In genomic region chr7:6387734-6388294, GRCh38 we compare ENCODE assay signal across 17 cellular contexts. TPM values are rescaled to one million over a fixed set of nuclear protein-coding genes. Genes with fewer than 3 reads are reported as not detected.
A peak's percentile ranks its signal among the peaks of the same experiment; 100 is the strongest.
DNase-seq lines count a peak whose midpoint lies in the region; ATAC-seq and TF ChIP-seq lines count a peak whose summit lies in the region.
"Had no signal": no experiment of that assay in that cellular context is flagged by ENCODE, and none has a peak within 500 bp of the region (broad histone marks: within the 10 kb centered on the region; RNA-seq: fewer than 3 reads in every experiment).

No MANE protein-coding gene starts in this region.

- intact Hi-C loops in Panc1 (cut with micrococcal nuclease; ENCODE audit: unreplicated experiment) (no loop called here), MCF 10A (cut with micrococcal nuclease) (no loop called here), testis (cut with DNase I; ENCODE audit: low total_unique reads) (no loop called here)

- H3K4me3 ChIP-seq in Panc1 (ENCODE audit: low read depth in 2 of 2, low read length in 2 of 2) (no peak overlapping the region), right atrium auricular region (no peak overlapping the region), smooth muscle cell (no peak overlapping the region), testis (no peak overlapping the region)
- H3K4me3 ChIP-seq: ascending aorta, colonic mucosa, SJSA1 had no signal

- H3K4me1 ChIP-seq in Panc1 (ENCODE audit: control insufficient read depth, insufficient read depth, low read length) = peaks cover 45% of the 10 kb centered on the region
- peaks cover 0 to 61% of the 10 kb centered on the region in 2 donors for H3K4me1 ChIP-seq in right atrium auricular region
- peaks cover 12% of the 10 kb centered on the region for H3K4me1 ChIP-seq in smooth muscle cell (ENCODE audit: low read depth)
- peaks cover 32% of the 10 kb centered on the region for H3K4me1 ChIP-seq in testis
- H3K4me1 ChIP-seq: BE2C had no signal

- H3K27ac ChIP-seq in Panc1 (ENCODE audit: low read length) (no peak overlapping the region), right atrium auricular region (peak overlapping the region; percentile 37 to 46), smooth muscle cell (ENCODE audit: low read depth) (peak overlapping the region; percentile 90), testis (no peak overlapping the region)
- H3K27ac ChIP-seq: colonic mucosa, SJSA1 had no signal

- POLR2A ChIA-PET in Panc1 (lab: Charles Lee) (no interaction called here), MCF 10A (lab: Yijun Ruan, JAX) (interaction anchor here (1.0 kb wide), 1 partner anchor 8 kb away, joined by 3 read pairs; no protein-coding TSS in a partner anchor)

- no peak overlapping the region for H3K4me2 ChIP-seq in smooth muscle cell

- peaks cover 33% of the 10 kb centered on the region for H3K4me1 Mint-ChIP-seq in MCF 10A (ENCODE audit: insufficient read depth, unreplicated experiment)

- H3F3A ChIP-seq in smooth muscle cell (ENCODE audit: low read depth) = peaks cover 23% of the 10 kb centered on the region

- peaks cover 98% of the 10 kb centered on the region for H4K20me1 ChIP-seq in smooth muscle cell (ENCODE audit: low read depth)

- BruUV-seq in Panc1 (replicated peaks; lab: Mats Ljungman, UMichigan) = TSS peak; percentile 41
- TSS peak; percentile 4 for BruUV-seq in MCF 10A (replicated peaks; lab: Mats Ljungman, UMichigan)

- no peak for TF ChIP-seq CTCF in Panc1 (IDR thresholded peaks at IDR 0.05)
- TF ChIP-seq CTCF in MCF 10A (IDR thresholded peaks at IDR 0.05; ENCODE audit: unreplicated experiment) = no peak
- TF ChIP-seq CTCF in right atrium auricular region (IDR thresholded peaks at IDR 0.05) = no peak
- TF ChIP-seq CTCF in smooth muscle cell (IDR thresholded peaks at IDR 0.05; ENCODE audit: borderline replicate concordance, insufficient read depth, poor library complexity, severe bottlenecking) = no peak
- TF ChIP-seq CTCF in testis (IDR thresholded peaks at IDR 0.05) = no peak

- H3K27me3 Mint-ChIP-seq in MCF 10A (ENCODE audit: insufficient read depth, unreplicated experiment) = no peaks in the 10 kb centered on the region
- H3K27me3 Mint-ChIP-seq: activated CD8-positive, alpha-beta memory T cell treated with anti-CD3 and anti-CD28 coated beads, Interleukin-2, amount 10 ng/mL, durations not matched to agents 7 days and 5 days had no signal

- H3K4me3 Mint-ChIP-seq in MCF 10A (ENCODE audit: unreplicated experiment) = no peak overlapping the region
- H3K4me3 Mint-ChIP-seq: activated CD8-positive, alpha-beta memory T cell treated with anti-CD3 and anti-CD28 coated beads, Interleukin-2, amount 10 ng/mL, durations not matched to agents 7 days and 5 days; mesothelial cell of epicardium had no signal

- no peak overlapping the region for H3K9ac ChIP-seq in smooth muscle cell (ENCODE audit: low read depth)

- DNase-seq in Panc1 (ENCODE audit: low read depth, low spot score) (no peak), MCF 10A (ENCODE audit: unreplicated experiment) (no peak), right atrium auricular region (ENCODE audit: low spot score) (no peak), smooth muscle cell (lab: John Stamatoyannopoulos, UW; ENCODE audit: unreplicated experiment) (no peak), activated gamma-delta T cell (lab: John Stamatoyannopoulos, UW) (no peak), testis (no peak)
- DNase-seq: activated CD8-positive, alpha-beta memory T cell treated with anti-CD3 and anti-CD28 coated beads, Interleukin-2, amount 10 ng/mL, durations not matched to agents 7 days and 5 days; BE2C; colonic mucosa; NCI-H1694; NCI-H226; stimulated activated CD4-positive, alpha-beta T cell treated with anti-CD3 and anti-CD28 coated beads, Interleukin-4, amount 100 ng/mL, for 4 hours; stimulated activated CD8-positive, alpha-beta memory T cell treated with anti-CD3 and anti-CD28 coated beads, Interleukin-4, amount 100 ng/mL, for 48 hours had no signal

- ATAC-seq in Panc1 = no peak
- no peak for ATAC-seq in HG03097 (IDR thresholded peaks at IDR 0.05; ENCODE audit: low FRiP score, unreplicated experiment)
- ATAC-seq: activated CD8-positive, alpha-beta memory T cell treated with anti-CD3 and anti-CD28 coated beads, Interleukin-2, amount 10 ng/mL, durations not matched to agents 7 days and 5 days had no signal

- H3K9me3 ChIP-seq in Panc1 (ENCODE audit: control insufficient read depth, insufficient read depth, low read depth, low read length) (no peaks in the 10 kb centered on the region), right atrium auricular region (no peaks in the 10 kb centered on the region), smooth muscle cell (replicated peaks; ENCODE audit: low read depth) (no peaks in the 10 kb centered on the region), testis (no peaks in the 10 kb centered on the region)
- H3K9me3 ChIP-seq: ascending aorta, BE2C, colonic mucosa, SJSA1 had no signal

- H3K36me3 Mint-ChIP-seq in MCF 10A (ENCODE audit: insufficient read depth, unreplicated experiment) = peaks cover 63% of the 10 kb centered on the region

- H3K27ac Mint-ChIP-seq in MCF 10A (ENCODE audit: low read depth, unreplicated experiment) = peak overlapping the region; percentile 96

- H3K79me2 ChIP-seq in smooth muscle cell (ENCODE audit: low read depth) = peaks cover 96% of the 10 kb centered on the region

- H3K36me3 ChIP-seq in Panc1 (ENCODE audit: control insufficient read depth, insufficient read depth, low read length) (peaks cover 16% of the 10 kb centered on the region), right atrium auricular region (peaks cover 27% of the 10 kb centered on the region), smooth muscle cell (ENCODE audit: low read depth) (peaks cover 7% of the 10 kb centered on the region), testis (ENCODE audit: low read depth, missing control alignments) (no peaks in the 10 kb centered on the region)

- TF ChIP-seq POLR2A in testis (IDR thresholded peaks at IDR 0.05) = no peak

- 97% methylated on average over 7 of the region's 7 CpGs for whole genome bisulfite sequencing in smooth muscle cell (ENCODE audit: low lambda C conversion rate)
- WGBS in testis, 2 donors = 81 to 85% methylated on average over 7 of the region's 7 CpGs

- H3K27me3 ChIP-seq in Panc1 (ENCODE audit: control insufficient read depth, insufficient read depth, low read length) (no peaks in the 10 kb centered on the region), right atrium auricular region (no peaks in the 10 kb centered on the region), smooth muscle cell (ENCODE audit: low read depth) (no peaks in the 10 kb centered on the region), testis (no peaks in the 10 kb centered on the region)
- H3K27me3 ChIP-seq: ascending aorta, BE2C, colonic mucosa, SJSA1 had no signal

- in situ Hi-C loops in Panc1 (cut with HindIII; ENCODE audit: low pct_unique_long_range_greater_than_20kb, low sequenced_read_pairs) = no loop called here

- H2AFZ ChIP-seq in smooth muscle cell (ENCODE audit: low read depth) = no peak overlapping the region

- no peaks in the 10 kb centered on the region for H3K9me3 Mint-ChIP-seq in MCF 10A (ENCODE audit: unreplicated experiment)
- H3K9me3 Mint-ChIP-seq: mesothelial cell of epicardium had no signal

- CTCF ChIA-PET in Panc1 (lab: Charles Lee) = no interaction called here
- CTCF ChIA-PET in MCF 10A (lab: Yijun Ruan, JAX) = no interaction called here

RNA-seq across cellular contexts. Expression of gene RAC1, which starts 13.5 kb away (rescaled TPM):
- total RNA-seq in Panc1 (2021; ENCODE audit: unreplicated experiment) (484 TPM), MCF 10A (2022) (236 and 278 TPM in 2 replicates), right atrium auricular region (100 to 1,000 TPM in 1 of 2 donors, 10 to 100 TPM in 1; 87.8 to 109 TPM), smooth muscle cell (128 and 169 TPM in 2 replicates), testis (100 to 1,000 TPM; 142 to 143 TPM)
- polyA plus RNA-seq in Panc1 (2012; ENCODE audit: insufficient read length) = 639 TPM
- polyA plus RNA-seq in smooth muscle cell (523 and 602 TPM in 2 replicates), testis (ENCODE audit: insufficient read depth, low read depth, low replicate concordance) (194 TPM)

RNA-seq across cellular contexts. Expression of gene FAM220A, which starts 39.0 kb away (rescaled TPM):
- total RNA-seq in Panc1 (2021; ENCODE audit: unreplicated experiment) = 36.8 TPM
- 42.9 TPM for polyA plus RNA-seq in Panc1 (2012; ENCODE audit: insufficient read length)
- 25.2 and 25.7 TPM in 2 replicates for total RNA-seq in MCF 10A (2022)
- 10 to 100 TPM; 18.8 to 25.4 TPM for total RNA-seq in right atrium auricular region
- 24.2 and 24.4 TPM in 2 replicates for total RNA-seq in smooth muscle cell
- polyA plus RNA-seq in smooth muscle cell = 6.8 and 7.4 TPM in 2 replicates
- total RNA-seq in testis = 100 to 1,000 TPM in 1 of 2 donors, 10 to 100 TPM in 1; 59.5 to 124 TPM
- polyA plus RNA-seq in testis (ENCODE audit: insufficient read depth, low read depth, low replicate concordance) = 142 TPM

RNA-seq across cellular contexts. Expression of gene DAGLB, which starts 59.9 kb away (rescaled TPM):
- total RNA-seq in Panc1 (2021; ENCODE audit: unreplicated experiment) (22.3 TPM), MCF 10A (2022) (28.9 and 29.5 TPM in 2 replicates), right atrium auricular region (1 to 10 TPM; 5.7 to 9.4 TPM), smooth muscle cell (11.1 and 21.3 TPM in 2 replicates), testis (10 to 100 TPM; 18.9 to 29.6 TPM)
- 17.2 TPM for polyA plus RNA-seq in Panc1 (2012; ENCODE audit: insufficient read length)
- polyA plus RNA-seq in smooth muscle cell (14.1 and 17.1 TPM in 2 replicates), testis (ENCODE audit: insufficient read depth, low read depth, low replicate concordance) (14.3 TPM)

Comparison
In these comparisons a context has a peak if more than half of its experiments do, and no peak if none do; other contexts are left out.
1. H3K27ac ChIP-seq: peak in right atrium auricular region (2 of 2) and smooth muscle cell (single experiment); none in Panc1 (single experiment) and testis (0 of 2).